1 cellular context compared by ENCODE assay signal in genomic region chr7:112207765-112208164, GRCh38.
TF ChIP-seq lines count a peak whose summit lies in the region.

No MANE protein-coding gene starts in this region.

TF ChIP-seq in HCT116, 20 proteins besides CTCF, POLR2A, EP300 and RAD21 (continued from another document):
- TF ChIP-seq ZBTB33 (IDR thresholded peaks at IDR 0.05; ENCODE audit: extremely low read depth, insufficient replicate concordance, low read length) (no peak), TCF7L2 (IDR thresholded peaks at IDR 0.05; ENCODE audit: borderline replicate concordance, extremely low read depth, insufficient read depth, insufficient read length) (no peak), ELF1 (IDR thresholded peaks at IDR 0.05; ENCODE audit: borderline replicate concordance, low read depth) (no peak), SIN3A (IDR thresholded peaks at IDR 0.05; ENCODE audit: low read depth) (no peak)
